ENCODE assay signal across 26 cellular contexts in the genomic region with DNA sequence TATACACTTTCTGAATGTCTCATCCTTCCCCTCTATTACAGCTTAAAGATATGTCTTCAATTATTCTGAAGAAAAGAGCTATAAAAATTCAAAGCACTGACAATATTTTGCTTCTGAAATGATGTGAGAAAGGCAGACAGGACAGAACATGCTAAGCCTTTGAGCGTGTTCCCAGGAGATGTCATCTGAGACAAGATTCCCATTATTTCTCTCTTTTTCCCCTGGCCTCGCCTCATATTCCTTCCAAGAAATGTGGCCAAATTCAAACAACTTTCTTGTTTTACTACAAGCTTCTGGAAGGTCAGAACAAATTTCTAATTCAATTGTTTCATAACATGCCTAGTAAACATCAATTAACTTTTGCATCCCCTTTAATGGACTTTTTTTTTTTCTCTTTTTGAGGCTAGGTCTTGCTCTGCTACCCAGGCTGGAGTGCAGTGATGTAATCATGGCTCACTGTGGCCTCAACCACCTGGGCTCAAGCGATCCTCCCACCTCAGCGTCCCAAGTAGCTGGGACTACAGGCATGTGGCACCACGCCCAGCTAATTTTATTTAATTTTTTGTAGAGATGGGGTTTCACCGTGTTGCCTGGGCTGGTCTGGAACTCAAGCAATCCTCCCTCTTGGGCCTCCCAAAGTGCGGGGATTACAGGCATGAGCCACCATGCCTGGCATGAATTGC. TPM values are rescaled to one million over a fixed set of nuclear protein-coding genes. Genes with fewer than 3 reads are reported as not detected.
DNase-seq lines count a peak whose midpoint lies in the region; ATAC-seq, FAIRE-seq and TF ChIP-seq lines count a peak whose summit lies in the region.
"Had no signal": no experiment of that assay in that cellular context is flagged by ENCODE, and none has a peak within 500 bp of the region (broad histone marks: within the 10 kb centered on the region; RNA-seq: fewer than 3 reads in every experiment).

No MANE protein-coding gene starts in this region.

- H3K4me3 Mint-ChIP-seq in MCF 10A (ENCODE audit: unreplicated experiment) = no peak overlapping the region
- H3K4me3 Mint-ChIP-seq: B cell; CD8-positive, alpha-beta T cell; IgD-negative memory B cell had no signal

- CTCF ChIA-PET in MCF 10A (lab: Yijun Ruan, JAX) (interaction anchor here (0.6 to 14.8 kb wide), 5 partner anchors 9 to 213 kb away, joined by 3 to 234 read pairs (median 4); no protein-coding TSS in a partner anchor), RWPE1 (lab: Yijun Ruan, JAX) (interaction anchor here (1.2 kb wide), 1 partner anchor 9 kb away, joined by 12 read pairs; no protein-coding TSS in a partner anchor)

- TF ChIP-seq POLR2A in breast epithelium (IDR thresholded peaks at IDR 0.05) = no peak

- H3K9me3 Mint-ChIP-seq in MCF 10A (ENCODE audit: unreplicated experiment) = no peaks in the 10 kb centered on the region
- H3K9me3 Mint-ChIP-seq: CD8-positive, alpha-beta T cell; IgD-negative memory B cell had no signal

- no peak overlapping the region for H3K27ac Mint-ChIP-seq in MCF 10A (ENCODE audit: low read depth, unreplicated experiment)
- H3K27ac Mint-ChIP-seq: B cell; CD8-positive, alpha-beta T cell; IgD-negative memory B cell had no signal

- H3K4me1 ChIP-seq in breast epithelium (no peaks in the 10 kb centered on the region), foreskin keratinocyte (peaks cover 14% of the 10 kb centered on the region), aorta (ENCODE audit: control insufficient read depth in 1 of 2, insufficient read depth in 2 of 2, low read length in 2 of 2) (no peaks in the 10 kb centered on the region), kidney (ENCODE audit: control insufficient read depth in 1 of 2, insufficient read depth in 1 of 2, low read depth in 1 of 2, low read length in 2 of 2) (no peaks in the 10 kb centered on the region)
- H3K4me1 ChIP-seq: Caco-2 had no signal

- H3K36me3 Mint-ChIP-seq in MCF 10A (ENCODE audit: insufficient read depth, unreplicated experiment) = peaks cover 23% of the 10 kb centered on the region

- no peak overlapping the region for H3K9ac ChIP-seq in kidney (ENCODE audit: low read length in 2 of 2)

- intact Hi-C loops in breast epithelium (cut with DNase I; ENCODE audit: low total_unique reads) (no loop called here), MCF 10A (cut with micrococcal nuclease) (no loop called here), aorta (cut with DNase I) (no loop called here), kidney (cut with DNase I) (no loop called here)

- FAIRE-seq in kidney (lab: Jason Lieb, UNC) = no peak
- FAIRE-seq: G401.6, H1 had no signal

- H3K27ac ChIP-seq in breast epithelium = peak overlapping the region; percentile 62 to 74
- H3K27ac ChIP-seq in RWPE1 = peak overlapping the region; percentile 76
- no peak overlapping the region for H3K27ac ChIP-seq in foreskin keratinocyte
- no peak overlapping the region for H3K27ac ChIP-seq in aorta (ENCODE audit: low read depth in 1 of 2, low read length in 2 of 2)
- no peak overlapping the region for H3K27ac ChIP-seq in kidney (ENCODE audit: low read depth in 2 of 2, low read length in 2 of 2)
- H3K27ac ChIP-seq: 22Rv1, C4-2B, SK-N-MC had no signal

- BruUV-seq in MCF 10A (replicated peaks; lab: Mats Ljungman, UMichigan) = no TSS peak

- POLR2A ChIA-PET in MCF 10A (lab: Yijun Ruan, JAX) = interaction anchor here (0.6 to 0.7 kb wide), 2 partner anchors 10 to 239 kb away, joined by 3 to 6 read pairs; no protein-coding TSS in a partner anchor
- POLR2A ChIA-PET in RWPE1 (lab: Yijun Ruan, JAX; ENCODE audit: low non-redundant PET) = no interaction called here

- no peaks in the 10 kb centered on the region for H3K27me3 Mint-ChIP-seq in MCF 10A (ENCODE audit: insufficient read depth, unreplicated experiment)
- H3K27me3 Mint-ChIP-seq: B cell, IgD-negative memory B cell had no signal

- H3K4me3 ChIP-seq in breast epithelium (no peak overlapping the region), aorta (ENCODE audit: low read length in 2 of 2) (no peak overlapping the region), kidney (ENCODE audit: low read length in 2 of 2) (no peak overlapping the region)
- H3K4me3 ChIP-seq: SK-N-MC had no signal

- H3K9me3 ChIP-seq in breast epithelium = no peaks in the 10 kb centered on the region
- H3K9me3 ChIP-seq in aorta (ENCODE audit: control insufficient read depth, low read length) = no peaks in the 10 kb centered on the region
- H3K9me3 ChIP-seq in kidney (ENCODE audit: control insufficient read depth in 1 of 2, low read length in 2 of 2) = no peaks in the 10 kb centered on the region
- H3K9me3 ChIP-seq: Caco-2 had no signal

- DNase-seq in breast epithelium (ENCODE audit: low spot score in 2 of 2) (peak in 1 of 2 donors; percentile 57), MCF 10A (ENCODE audit: unreplicated experiment) (no peak), RWPE1 (ENCODE audit: low spot score) (no peak), foreskin keratinocyte (peak; percentile 44 to 62), aorta (no peak), kidney (no peak)
- DNase-seq: Caco-2; CD8-positive, alpha-beta T cell; NCI-H1092 treated with DMSO at 0.1 percent for 48 hours; NCI-H1436; NCI-H187; NCI-H2081 treated with DMSO at 0.1 percent for 48 hours; NCI-H446 treated with DMSO at 0.1 percent for 48 hours; NCI-H526; SHP77 treated with DMSO at 0.1 percent for 48 hours; SW 1271 had no signal

- peaks cover 10% of the 10 kb centered on the region for H3K4me1 Mint-ChIP-seq in MCF 10A (ENCODE audit: insufficient read depth, unreplicated experiment)
- H3K4me1 Mint-ChIP-seq: B cell had no signal

- WGBS in aorta, 2 donors = 90 to 92% methylated on average over 7 of the region's 7 CpGs

- no peak for TF ChIP-seq CTCF in breast epithelium (IDR thresholded peaks at IDR 0.05)
- no peak for TF ChIP-seq CTCF in MCF 10A (IDR thresholded peaks at IDR 0.05; ENCODE audit: unreplicated experiment)
- TF ChIP-seq CTCF in RWPE1 (conservative IDR thresholded peaks at IDR 0.05; ENCODE audit: low read depth) = no peak
- no peak for TF ChIP-seq CTCF in foreskin keratinocyte (conservative IDR thresholded peaks at IDR 0.05)
- no peak for TF ChIP-seq CTCF in kidney (IDR thresholded peaks at IDR 0.05; ENCODE audit: borderline replicate concordance, extremely low read depth, insufficient read depth)

- H3K36me3 ChIP-seq in breast epithelium = no peaks in the 10 kb centered on the region
- peaks cover 0 to 2% of the 10 kb centered on the region in 2 donors for H3K36me3 ChIP-seq in aorta (ENCODE audit: control insufficient read depth in 1 of 2, insufficient read depth in 2 of 2, low read length in 1 of 2)
- H3K36me3 ChIP-seq in kidney (ENCODE audit: control insufficient read depth in 1 of 2, insufficient read depth in 2 of 2, low read length in 2 of 2) = peaks cover 0 to 4% of the 10 kb centered on the region in 2 donors

- no peaks in the 10 kb centered on the region for H3K27me3 ChIP-seq in breast epithelium
- H3K27me3 ChIP-seq in foreskin keratinocyte = no peaks in the 10 kb centered on the region
- H3K27me3 ChIP-seq in aorta (ENCODE audit: control insufficient read depth in 1 of 2, insufficient read depth in 2 of 2, low read length in 1 of 2) = no peaks in the 10 kb centered on the region

- ATAC-seq in foreskin keratinocyte = peak; percentile 74
- ATAC-seq in HG03378 (IDR thresholded peaks at IDR 0.05; ENCODE audit: unreplicated experiment) = no peak
- no peak for ATAC-seq in HG03196 (IDR thresholded peaks at IDR 0.05; ENCODE audit: unreplicated experiment)
- ATAC-seq in aorta (ENCODE audit: low FRiP score) = no peak
- ATAC-seq: CD8-positive, alpha-beta T cell; HCT116 had no signal

RNA-seq across cellular contexts. Expression of gene NFRKB, which starts 37.1 kb away (rescaled TPM):
- total RNA-seq in breast epithelium (10 to 100 TPM; 30.2 to 45.2 (median 44.2) TPM), MCF 10A (2022) (34.0 and 37.4 TPM in 2 replicates), foreskin keratinocyte (21.8 and 23.7 TPM in 2 replicates), aorta (10 to 100 TPM; 19.2 to 30.9 TPM), kidney (25.2 TPM)
- polyA plus RNA-seq in foreskin keratinocyte (7.2 and 7.5 TPM in 2 replicates), aorta (10 to 100 TPM; 11.4 to 17.9 TPM), kidney (ENCODE audit: insufficient read depth, low read depth, low replicate concordance) (7.0 TPM)

Comparison
In these comparisons a context has a peak if more than half of its experiments do, and no peak if none do; other contexts are left out.
1. DNase-seq: peak in foreskin keratinocyte (2 of 2); none in MCF 10A (single experiment), RWPE1 (single experiment), aorta (0 of 2) and kidney (single experiment).
2. H3K27ac ChIP-seq: peak in breast epithelium (2 of 2) and RWPE1 (single experiment); none in foreskin keratinocyte (single experiment), aorta (0 of 2) and kidney (0 of 2).